ENCODE assay signal across 1 cellular context in the genomic region with DNA sequence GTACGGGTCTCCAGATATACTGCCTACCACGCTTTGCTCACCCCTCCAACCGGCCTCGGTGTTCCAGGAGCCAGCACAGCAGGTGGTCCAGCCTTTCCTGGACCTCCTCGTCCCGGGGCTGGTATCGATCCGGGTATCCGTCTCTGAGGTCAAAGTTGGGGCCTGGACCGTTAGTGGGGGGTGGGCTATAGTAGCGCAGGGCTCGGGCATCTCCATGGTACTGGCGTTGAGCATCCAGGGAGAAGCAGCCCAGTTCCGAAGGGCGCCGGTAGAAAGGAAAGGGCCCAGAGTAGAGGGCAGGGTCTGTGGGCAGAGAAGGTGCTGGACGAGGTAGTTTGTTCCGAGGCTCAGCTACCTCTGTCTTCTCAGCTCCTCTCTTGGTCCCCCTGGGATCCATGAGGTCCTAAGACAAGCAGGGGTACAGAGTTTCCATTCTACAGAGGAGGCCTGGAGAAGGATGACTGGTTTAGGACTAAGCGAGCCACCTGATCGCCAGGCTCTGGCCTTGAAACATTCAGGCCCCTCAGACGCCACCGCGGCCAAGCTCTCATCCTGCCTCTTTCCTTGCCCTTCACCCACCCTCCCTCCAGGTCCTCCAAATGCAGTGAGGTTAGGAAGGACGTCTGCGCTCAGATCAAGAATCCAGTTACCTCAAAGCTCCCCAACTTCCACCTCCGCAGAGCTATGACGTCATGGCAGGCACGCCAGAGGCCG.
A peak's percentile ranks its signal among the peaks of the same experiment; 100 is the strongest.
TF ChIP-seq lines count a peak whose summit lies in the region.

No MANE protein-coding gene starts in this region.

TF ChIP-seq in K562, 482 proteins besides CTCF, POLR2A, EP300 and RAD21 (continued from another document and continues in another):
- TF ChIP-seq, protein P1, sequence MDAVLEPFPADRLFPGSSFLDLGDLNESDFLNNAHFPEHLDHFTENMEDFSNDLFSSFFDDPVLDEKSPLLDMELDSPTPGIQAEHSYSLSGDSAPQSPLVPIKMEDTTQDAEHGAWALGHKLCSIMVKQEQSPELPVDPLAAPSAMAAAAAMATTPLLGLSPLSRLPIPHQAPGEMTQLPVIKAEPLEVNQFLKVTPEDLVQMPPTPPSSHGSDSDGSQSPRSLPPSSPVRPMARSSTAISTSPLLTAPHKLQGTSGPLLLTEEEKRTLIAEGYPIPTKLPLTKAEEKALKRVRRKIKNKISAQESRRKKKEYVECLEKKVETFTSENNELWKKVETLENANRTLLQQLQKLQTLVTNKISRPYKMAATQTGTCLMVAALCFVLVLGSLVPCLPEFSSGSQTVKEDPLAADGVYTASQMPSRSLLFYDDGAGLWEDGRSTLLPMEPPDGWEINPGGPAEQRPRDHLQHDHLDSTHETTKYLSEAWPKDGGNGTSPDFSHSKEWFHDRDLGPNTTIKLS (IDR thresholded peaks at IDR 0.05; ENCODE audit: borderline replicate concordance, low read depth), result no peak
- TF ChIP-seq WHSC1 (IDR thresholded peaks at IDR 0.05; ENCODE audit: low read length), result no peak
- peak; percentile 25; the same call in 1 of the 2 replicates for TF ChIP-seq ETV1 (tag; conservative IDR thresholded peaks at IDR 0.05; ENCODE audit: low read depth)
- peak; percentile 46 for TF ChIP-seq TBP (optimal IDR thresholded peaks at IDR 0.05; ENCODE audit: low read depth, low read length)
- TF ChIP-seq ZNF707 (CRISPR knock-in tag; conservative IDR thresholded peaks at IDR 0.05), result peak; percentile 56; the same call in 1 of the 2 replicates
- TF ChIP-seq CEBPB (tag; IDR thresholded peaks at IDR 0.05), result no peak
- no peak for TF ChIP-seq KAT8 (IDR thresholded peaks at IDR 0.05; ENCODE audit: low read depth)
- TF ChIP-seq, protein P2, sequence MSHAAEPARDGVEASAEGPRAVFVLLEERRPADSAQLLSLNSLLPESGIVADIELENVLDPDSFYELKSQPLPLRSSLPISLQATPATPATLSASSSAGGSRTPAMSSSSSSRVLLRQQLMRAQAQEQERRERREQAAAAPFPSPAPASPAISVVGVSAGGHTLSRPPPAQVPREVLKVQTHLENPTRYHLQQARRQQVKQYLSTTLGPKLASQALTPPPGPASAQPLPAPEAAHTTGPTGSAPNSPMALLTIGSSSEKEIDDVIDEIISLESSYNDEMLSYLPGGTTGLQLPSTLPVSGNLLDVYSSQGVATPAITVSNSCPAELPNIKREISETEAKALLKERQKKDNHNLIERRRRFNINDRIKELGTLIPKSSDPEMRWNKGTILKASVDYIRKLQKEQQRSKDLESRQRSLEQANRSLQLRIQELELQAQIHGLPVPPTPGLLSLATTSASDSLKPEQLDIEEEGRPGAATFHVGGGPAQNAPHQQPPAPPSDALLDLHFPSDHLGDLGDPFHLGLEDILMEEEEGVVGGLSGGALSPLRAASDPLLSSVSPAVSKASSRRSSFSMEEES (CRISPR knock-in tag; IDR thresholded peaks at IDR 0.05), result peak; percentile 2; the same call in 1 of the 2 replicates
- TF ChIP-seq HDGF (IDR thresholded peaks at IDR 0.05), result 0 out of 2 replicates have a peak, but pooled peaks have one; percentile 10
- TF ChIP-seq, protein P3, sequence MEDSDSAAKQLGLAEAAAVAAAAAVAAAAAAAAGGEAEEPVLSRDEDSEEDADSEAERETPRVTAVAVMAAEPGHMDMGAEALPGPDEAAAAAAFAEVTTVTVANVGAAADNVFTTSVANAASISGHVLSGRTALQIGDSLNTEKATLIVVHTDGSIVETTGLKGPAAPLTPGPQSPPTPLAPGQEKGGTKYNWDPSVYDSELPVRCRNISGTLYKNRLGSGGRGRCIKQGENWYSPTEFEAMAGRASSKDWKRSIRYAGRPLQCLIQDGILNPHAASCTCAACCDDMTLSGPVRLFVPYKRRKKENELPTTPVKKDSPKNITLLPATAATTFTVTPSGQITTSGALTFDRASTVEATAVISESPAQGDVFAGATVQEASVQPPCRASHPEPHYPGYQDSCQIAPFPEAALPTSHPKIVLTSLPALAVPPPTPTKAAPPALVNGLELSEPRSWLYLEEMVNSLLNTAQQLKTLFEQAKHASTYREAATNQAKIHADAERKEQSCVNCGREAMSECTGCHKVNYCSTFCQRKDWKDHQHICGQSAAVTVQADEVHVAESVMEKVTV (CRISPR knock-in tag; IDR thresholded peaks at IDR 0.05), result peak; percentile 42; the same call in 1 of the 2 replicates
- TF ChIP-seq, protein P4, sequence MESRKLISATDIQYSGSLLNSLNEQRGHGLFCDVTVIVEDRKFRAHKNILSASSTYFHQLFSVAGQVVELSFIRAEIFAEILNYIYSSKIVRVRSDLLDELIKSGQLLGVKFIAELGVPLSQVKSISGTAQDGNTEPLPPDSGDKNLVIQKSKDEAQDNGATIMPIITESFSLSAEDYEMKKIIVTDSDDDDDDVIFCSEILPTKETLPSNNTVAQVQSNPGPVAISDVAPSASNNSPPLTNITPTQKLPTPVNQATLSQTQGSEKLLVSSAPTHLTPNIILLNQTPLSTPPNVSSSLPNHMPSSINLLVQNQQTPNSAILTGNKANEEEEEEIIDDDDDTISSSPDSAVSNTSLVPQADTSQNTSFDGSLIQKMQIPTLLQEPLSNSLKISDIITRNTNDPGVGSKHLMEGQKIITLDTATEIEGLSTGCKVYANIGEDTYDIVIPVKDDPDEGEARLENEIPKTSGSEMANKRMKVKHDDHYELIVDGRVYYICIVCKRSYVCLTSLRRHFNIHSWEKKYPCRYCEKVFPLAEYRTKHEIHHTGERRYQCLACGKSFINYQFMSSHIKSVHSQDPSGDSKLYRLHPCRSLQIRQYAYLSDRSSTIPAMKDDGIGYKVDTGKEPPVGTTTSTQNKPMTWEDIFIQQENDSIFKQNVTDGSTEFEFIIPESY (CRISPR knock-in tag; IDR thresholded peaks at IDR 0.05), result peak; percentile 78
- no peak; a peak in 1 of 4 replicates for TF ChIP-seq CSDE1 (IDR thresholded peaks at IDR 0.05)
- no peak for TF ChIP-seq KAT2B (IDR thresholded peaks at IDR 0.05; ENCODE audit: low read depth, low read length)
- no peak for TF ChIP-seq SRSF7 (optimal IDR thresholded peaks at IDR 0.05; ENCODE audit: low read depth, low read length)
- TF ChIP-seq, protein P5, sequence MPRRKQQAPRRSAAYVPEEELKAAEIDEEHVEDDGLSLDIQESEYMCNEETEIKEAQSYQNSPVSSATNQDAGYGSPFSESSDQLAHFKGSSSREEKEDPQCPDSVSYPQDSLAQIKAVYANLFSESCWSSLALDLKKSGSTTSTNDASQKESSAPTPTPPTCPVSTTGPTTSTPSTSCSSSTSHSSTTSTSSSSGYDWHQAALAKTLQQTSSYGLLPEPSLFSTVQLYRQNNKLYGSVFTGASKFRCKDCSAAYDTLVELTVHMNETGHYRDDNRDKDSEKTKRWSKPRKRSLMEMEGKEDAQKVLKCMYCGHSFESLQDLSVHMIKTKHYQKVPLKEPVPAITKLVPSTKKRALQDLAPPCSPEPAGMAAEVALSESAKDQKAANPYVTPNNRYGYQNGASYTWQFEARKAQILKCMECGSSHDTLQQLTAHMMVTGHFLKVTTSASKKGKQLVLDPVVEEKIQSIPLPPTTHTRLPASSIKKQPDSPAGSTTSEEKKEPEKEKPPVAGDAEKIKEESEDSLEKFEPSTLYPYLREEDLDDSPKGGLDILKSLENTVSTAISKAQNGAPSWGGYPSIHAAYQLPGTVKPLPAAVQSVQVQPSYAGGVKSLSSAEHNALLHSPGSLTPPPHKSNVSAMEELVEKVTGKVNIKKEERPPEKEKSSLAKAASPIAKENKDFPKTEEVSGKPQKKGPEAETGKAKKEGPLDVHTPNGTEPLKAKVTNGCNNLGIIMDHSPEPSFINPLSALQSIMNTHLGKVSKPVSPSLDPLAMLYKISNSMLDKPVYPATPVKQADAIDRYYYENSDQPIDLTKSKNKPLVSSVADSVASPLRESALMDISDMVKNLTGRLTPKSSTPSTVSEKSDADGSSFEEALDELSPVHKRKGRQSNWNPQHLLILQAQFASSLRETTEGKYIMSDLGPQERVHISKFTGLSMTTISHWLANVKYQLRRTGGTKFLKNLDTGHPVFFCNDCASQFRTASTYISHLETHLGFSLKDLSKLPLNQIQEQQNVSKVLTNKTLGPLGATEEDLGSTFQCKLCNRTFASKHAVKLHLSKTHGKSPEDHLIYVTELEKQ (CRISPR knock-in tag; IDR thresholded peaks at IDR 0.05), result no peak; the same call in 1 of the 2 replicates
- TF ChIP-seq, protein P6, sequence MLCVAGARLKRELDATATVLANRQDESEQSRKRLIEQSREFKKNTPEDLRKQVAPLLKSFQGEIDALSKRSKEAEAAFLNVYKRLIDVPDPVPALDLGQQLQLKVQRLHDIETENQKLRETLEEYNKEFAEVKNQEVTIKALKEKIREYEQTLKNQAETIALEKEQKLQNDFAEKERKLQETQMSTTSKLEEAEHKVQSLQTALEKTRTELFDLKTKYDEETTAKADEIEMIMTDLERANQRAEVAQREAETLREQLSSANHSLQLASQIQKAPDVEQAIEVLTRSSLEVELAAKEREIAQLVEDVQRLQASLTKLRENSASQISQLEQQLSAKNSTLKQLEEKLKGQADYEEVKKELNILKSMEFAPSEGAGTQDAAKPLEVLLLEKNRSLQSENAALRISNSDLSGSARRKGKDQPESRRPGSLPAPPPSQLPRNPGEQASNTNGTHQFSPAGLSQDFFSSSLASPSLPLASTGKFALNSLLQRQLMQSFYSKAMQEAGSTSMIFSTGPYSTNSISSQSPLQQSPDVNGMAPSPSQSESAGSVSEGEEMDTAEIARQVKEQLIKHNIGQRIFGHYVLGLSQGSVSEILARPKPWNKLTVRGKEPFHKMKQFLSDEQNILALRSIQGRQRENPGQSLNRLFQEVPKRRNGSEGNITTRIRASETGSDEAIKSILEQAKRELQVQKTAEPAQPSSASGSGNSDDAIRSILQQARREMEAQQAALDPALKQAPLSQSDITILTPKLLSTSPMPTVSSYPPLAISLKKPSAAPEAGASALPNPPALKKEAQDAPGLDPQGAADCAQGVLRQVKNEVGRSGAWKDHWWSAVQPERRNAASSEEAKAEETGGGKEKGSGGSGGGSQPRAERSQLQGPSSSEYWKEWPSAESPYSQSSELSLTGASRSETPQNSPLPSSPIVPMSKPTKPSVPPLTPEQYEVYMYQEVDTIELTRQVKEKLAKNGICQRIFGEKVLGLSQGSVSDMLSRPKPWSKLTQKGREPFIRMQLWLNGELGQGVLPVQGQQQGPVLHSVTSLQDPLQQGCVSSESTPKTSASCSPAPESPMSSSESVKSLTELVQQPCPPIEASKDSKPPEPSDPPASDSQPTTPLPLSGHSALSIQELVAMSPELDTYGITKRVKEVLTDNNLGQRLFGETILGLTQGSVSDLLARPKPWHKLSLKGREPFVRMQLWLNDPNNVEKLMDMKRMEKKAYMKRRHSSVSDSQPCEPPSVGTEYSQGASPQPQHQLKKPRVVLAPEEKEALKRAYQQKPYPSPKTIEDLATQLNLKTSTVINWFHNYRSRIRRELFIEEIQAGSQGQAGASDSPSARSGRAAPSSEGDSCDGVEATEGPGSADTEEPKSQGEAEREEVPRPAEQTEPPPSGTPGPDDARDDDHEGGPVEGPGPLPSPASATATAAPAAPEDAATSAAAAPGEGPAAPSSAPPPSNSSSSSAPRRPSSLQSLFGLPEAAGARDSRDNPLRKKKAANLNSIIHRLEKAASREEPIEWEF (CRISPR knock-in tag; IDR thresholded peaks at IDR 0.05), result peak; percentile 84; the same call in 1 of the 2 replicates
- TF ChIP-seq, protein P7, sequence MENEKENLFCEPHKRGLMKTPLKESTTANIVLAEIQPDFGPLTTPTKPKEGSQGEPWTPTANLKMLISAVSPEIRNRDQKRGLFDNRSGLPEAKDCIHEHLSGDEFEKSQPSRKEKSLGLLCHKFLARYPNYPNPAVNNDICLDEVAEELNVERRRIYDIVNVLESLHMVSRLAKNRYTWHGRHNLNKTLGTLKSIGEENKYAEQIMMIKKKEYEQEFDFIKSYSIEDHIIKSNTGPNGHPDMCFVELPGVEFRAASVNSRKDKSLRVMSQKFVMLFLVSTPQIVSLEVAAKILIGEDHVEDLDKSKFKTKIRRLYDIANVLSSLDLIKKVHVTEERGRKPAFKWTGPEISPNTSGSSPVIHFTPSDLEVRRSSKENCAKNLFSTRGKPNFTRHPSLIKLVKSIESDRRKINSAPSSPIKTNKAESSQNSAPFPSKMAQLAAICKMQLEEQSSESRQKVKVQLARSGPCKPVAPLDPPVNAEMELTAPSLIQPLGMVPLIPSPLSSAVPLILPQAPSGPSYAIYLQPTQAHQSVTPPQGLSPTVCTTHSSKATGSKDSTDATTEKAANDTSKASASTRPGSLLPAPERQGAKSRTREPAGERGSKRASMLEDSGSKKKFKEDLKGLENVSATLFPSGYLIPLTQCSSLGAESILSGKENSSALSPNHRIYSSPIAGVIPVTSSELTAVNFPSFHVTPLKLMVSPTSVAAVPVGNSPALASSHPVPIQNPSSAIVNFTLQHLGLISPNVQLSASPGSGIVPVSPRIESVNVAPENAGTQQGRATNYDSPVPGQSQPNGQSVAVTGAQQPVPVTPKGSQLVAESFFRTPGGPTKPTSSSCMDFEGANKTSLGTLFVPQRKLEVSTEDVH (IDR thresholded peaks at IDR 0.05; ENCODE audit: low read depth, partially characterized antibody), result no peak
- TF ChIP-seq ZNF717 (CRISPR knock-in tag; IDR thresholded peaks at IDR 0.05), result no peak
- TF ChIP-seq, protein P8, sequence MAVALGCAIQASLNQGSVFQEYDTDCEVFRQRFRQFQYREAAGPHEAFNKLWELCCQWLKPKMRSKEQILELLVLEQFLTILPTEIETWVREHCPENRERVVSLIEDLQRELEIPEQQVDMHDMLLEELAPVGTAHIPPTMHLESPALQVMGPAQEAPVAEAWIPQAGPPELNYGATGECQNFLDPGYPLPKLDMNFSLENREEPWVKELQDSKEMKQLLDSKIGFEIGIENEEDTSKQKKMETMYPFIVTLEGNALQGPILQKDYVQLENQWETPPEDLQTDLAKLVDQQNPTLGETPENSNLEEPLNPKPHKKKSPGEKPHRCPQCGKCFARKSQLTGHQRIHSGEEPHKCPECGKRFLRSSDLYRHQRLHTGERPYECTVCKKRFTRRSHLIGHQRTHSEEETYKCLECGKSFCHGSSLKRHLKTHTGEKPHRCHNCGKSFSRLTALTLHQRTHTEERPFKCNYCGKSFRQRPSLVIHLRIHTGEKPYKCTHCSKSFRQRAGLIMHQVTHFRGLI (CRISPR knock-in tag; IDR thresholded peaks at IDR 0.05), result no peak; the same call in 1 of the 2 replicates
- TF ChIP-seq ZNF165 (CRISPR knock-in tag; IDR thresholded peaks at IDR 0.05; ENCODE audit: borderline replicate concordance), result no peak
- TF ChIP-seq ZKSCAN8 (CRISPR knock-in tag; IDR thresholded peaks at IDR 0.05), result no peak
- TF ChIP-seq CHD2 (IDR thresholded peaks at IDR 0.05; ENCODE audit: low read depth, low read length), result no peak
- TF ChIP-seq, protein P9, sequence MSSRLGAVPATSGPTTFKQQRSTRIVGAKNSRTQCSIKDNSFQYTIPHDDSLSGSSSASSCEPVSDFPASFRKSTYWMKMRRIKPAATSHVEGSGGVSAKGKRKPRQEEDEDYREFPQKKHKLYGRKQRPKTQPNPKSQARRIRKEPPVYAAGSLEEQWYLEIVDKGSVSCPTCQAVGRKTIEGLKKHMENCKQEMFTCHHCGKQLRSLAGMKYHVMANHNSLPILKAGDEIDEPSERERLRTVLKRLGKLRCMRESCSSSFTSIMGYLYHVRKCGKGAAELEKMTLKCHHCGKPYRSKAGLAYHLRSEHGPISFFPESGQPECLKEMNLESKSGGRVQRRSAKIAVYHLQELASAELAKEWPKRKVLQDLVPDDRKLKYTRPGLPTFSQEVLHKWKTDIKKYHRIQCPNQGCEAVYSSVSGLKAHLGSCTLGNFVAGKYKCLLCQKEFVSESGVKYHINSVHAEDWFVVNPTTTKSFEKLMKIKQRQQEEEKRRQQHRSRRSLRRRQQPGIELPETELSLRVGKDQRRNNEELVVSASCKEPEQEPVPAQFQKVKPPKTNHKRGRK (tag; IDR thresholded peaks at IDR 0.05), result no peak
- no peak for TF ChIP-seq MXI1 (IDR thresholded peaks at IDR 0.05; ENCODE audit: low read depth, low read length)
- TF ChIP-seq MEF2D (tag; conservative IDR thresholded peaks at IDR 0.05; ENCODE audit: low read depth), result peak; percentile 68; the same call in 1 of the 2 replicates
- no peak for TF ChIP-seq ZZZ3 (IDR thresholded peaks at IDR 0.05)
- TF ChIP-seq TRIM24 (IDR thresholded peaks at IDR 0.05), result no peak
- peak; percentile 10 for TF ChIP-seq TAF1 (IDR thresholded peaks at IDR 0.05; ENCODE audit: control insufficient read depth, extremely low read depth, insufficient read depth, low read length, severe bottlenecking)
- no peak for TF ChIP-seq SAP30 (IDR thresholded peaks at IDR 0.05; ENCODE audit: borderline replicate concordance, insufficient read depth, low read depth, low read length, poor library complexity, severe bottlenecking)
- TF ChIP-seq MAFK (IDR thresholded peaks at IDR 0.05; ENCODE audit: low read length), result no peak
- TF ChIP-seq SNIP1 (IDR thresholded peaks at IDR 0.05; ENCODE audit: low read depth), result no peak
